Comparison of ENCODE assay signal across 27 cellular contexts in genomic region chr6:150503586-150504339, GRCh38.
A peak's percentile ranks its signal among the peaks of the same experiment; 100 is the strongest.
DNase-seq lines count a peak whose midpoint lies in the region; ATAC-seq, FAIRE-seq and TF ChIP-seq lines count a peak whose summit lies in the region.
"Had no signal": no experiment of that assay in that cellular context is flagged by ENCODE, and none has a peak within 500 bp of the region (broad histone marks: within the 10 kb centered on the region; RNA-seq: fewer than 3 reads in every experiment).

No MANE protein-coding gene starts in this region.

- no peak for TF ChIP-seq CTCF in GM23338 (conservative IDR thresholded peaks at IDR 0.05; ENCODE audit: low read depth in 2 of 2)
- no peak for TF ChIP-seq CTCF in glutamatergic neuron (IDR thresholded peaks at IDR 0.05; ENCODE audit: partially characterized antibody, unreplicated experiment)

- H3K27me3 ChIP-seq in GM23338 (ENCODE audit: insufficient read depth): no peaks in the 10 kb centered on the region
- H3K27me3 ChIP-seq: BE2C had no signal

- H3K4me3 ChIP-seq in GM23338: no peak overlapping the region

- no peak for DNase-seq in GM23338 (ENCODE audit: low spot score)
- DNase-seq in KBM-7: peak; percentile 4
- no peak for DNase-seq in T-helper 17 cell
- no peak for DNase-seq in glutamatergic neuron
- no peak for DNase-seq in urothelium cell line (ENCODE audit: low spot score)
- DNase-seq in SHP77 (lab: John Stamatoyannopoulos, UW): no peak
- DNase-seq: BE2C; Calu3; DMS79 treated with DMSO at 0.1 percent for 48 hours; H9; HFFc6; Karpas-422; MV-4-11; NCI-H1105; NCI-H1436 treated with DMSO at 0.1 percent for 48 hours; NCI-H187 treated with DMSO at 0.1 percent for 48 hours; NCI-H446 treated with DMSO at 0.1 percent for 48 hours; NCI-H82; NK-92 treated with Interleukin-12 subunit alpha and Interleukin-12 subunit beta, amount 100 ng/mL, for 24 hours; SHP77 treated with DMSO at 0.1 percent for 48 hours had no signal

- H3K27me3 Mint-ChIP-seq in GM23338 (ENCODE audit: insufficient read depth, low read depth, poor library complexity): peaks cover 3% of the 10 kb centered on the region
- H3K27me3 Mint-ChIP-seq in T-helper 17 cell: peaks cover 9% of the 10 kb centered on the region
- no peaks in the 10 kb centered on the region for H3K27me3 Mint-ChIP-seq in glutamatergic neuron (ENCODE audit: unreplicated experiment)

- no peak for FAIRE-seq in urothelium cell line (lab: Jason Lieb, UNC)
- FAIRE-seq: GM12892 had no signal

- H3K9me2 ChIP-seq in GM23338 (ENCODE audit: insufficient read depth): 0 out of 2 replicates have a peak, but pooled peaks cover 4% of the 10 kb centered on the region

- no peaks in the 10 kb centered on the region for H3K9me3 ChIP-seq in T-helper 17 cell (ENCODE audit: control insufficient read depth, low read length, poor library complexity, severe bottlenecking)
- H3K9me3 ChIP-seq: BE2C had no signal

- no peaks in the 10 kb centered on the region for H3K36me3 ChIP-seq in GM23338 (ENCODE audit: insufficient read depth)
- H3K36me3 ChIP-seq: BE2C had no signal

- H3K4me1 Mint-ChIP-seq in GM23338 (peaks cover 3% of the 10 kb centered on the region; the same call in 2 of the 3 replicates), T-helper 17 cell (peaks cover 2% of the 10 kb centered on the region), glutamatergic neuron (ENCODE audit: low read depth, unreplicated experiment) (no peaks in the 10 kb centered on the region)
- H3K4me1 Mint-ChIP-seq: CD14-positive monocyte had no signal

- peak overlapping the region; percentile 57 for H2AFZ ChIP-seq in GM23338

- no peak for ATAC-seq in GM23338
- no peak for ATAC-seq in T-helper 17 cell
- no peak for ATAC-seq in HG03108 (IDR thresholded peaks at IDR 0.05; ENCODE audit: unreplicated experiment)
- no peak for ATAC-seq in esophagus mucosa

- H3K4me3 Mint-ChIP-seq in GM23338 (no peak overlapping the region), T-helper 17 cell (peak overlapping the region; percentile 19), glutamatergic neuron (ENCODE audit: unreplicated experiment) (no peak overlapping the region)
- H3K4me3 Mint-ChIP-seq: CD14-positive monocyte, H9, HFFc6, IgD-negative memory B cell had no signal

- no peaks in the 10 kb centered on the region for H3K36me3 Mint-ChIP-seq in GM23338 (ENCODE audit: low read depth)
- H3K36me3 Mint-ChIP-seq in T-helper 17 cell (ENCODE audit: low read depth): no peaks in the 10 kb centered on the region
- H3K36me3 Mint-ChIP-seq in glutamatergic neuron (ENCODE audit: unreplicated experiment): no peaks in the 10 kb centered on the region
- H3K36me3 Mint-ChIP-seq: CD14-positive monocyte, IgD-negative memory B cell had no signal

- in situ Hi-C loops in KBM-7 (cut with MboI; ENCODE audit: low pct_unique_long_range_greater_than_20kb, low sequenced_read_pairs): no loop called here

- no peak overlapping the region for H3K4me2 ChIP-seq in GM23338

- H3F3A ChIP-seq in GM23338 (replicated peaks; ENCODE audit: low read depth): no peaks in the 10 kb centered on the region

- H3K27ac ChIP-seq in GM23338 (ENCODE audit: low read depth): no peak overlapping the region
- H3K27ac ChIP-seq: HL-60, RWPE1 had no signal

- no peaks in the 10 kb centered on the region for H3K4me1 ChIP-seq in GM23338 (ENCODE audit: insufficient read depth)
- H3K4me1 ChIP-seq: BE2C had no signal

- H3K27ac Mint-ChIP-seq in GM23338 (no peak overlapping the region), T-helper 17 cell (no peak overlapping the region), glutamatergic neuron (ENCODE audit: unreplicated experiment) (peak overlapping the region; percentile 36)
- H3K27ac Mint-ChIP-seq: CD14-positive monocyte, H9, HFFc6 had no signal

- peaks cover 16% of the 10 kb centered on the region; the same call in 1 of the 3 replicates for H3K9me3 Mint-ChIP-seq in GM23338
- H3K9me3 Mint-ChIP-seq in glutamatergic neuron (ENCODE audit: unreplicated experiment): peaks cover 1% of the 10 kb centered on the region

- H3K79me2 ChIP-seq in GM23338 (replicated peaks; ENCODE audit: insufficient read depth): no peaks in the 10 kb centered on the region

- H4K20me1 ChIP-seq in GM23338 (replicated peaks; ENCODE audit: insufficient read depth): no peaks in the 10 kb centered on the region

TF ChIP-seq in GM23338, 12 proteins besides CTCF, POLR2A, EP300 and RAD21 (continues in another document):
- no peak for TF ChIP-seq ZNF331 (CRISPR knock-in tag; IDR thresholded peaks at IDR 0.05; ENCODE audit: low read depth)
- no peak for TF ChIP-seq JUNB (IDR thresholded peaks at IDR 0.05; ENCODE audit: unreplicated experiment)
- no peak for TF ChIP-seq ZNF114 (CRISPR knock-in tag; IDR thresholded peaks at IDR 0.05)
- TF ChIP-seq EZH2 (IDR thresholded peaks at IDR 0.05; ENCODE audit: low read depth, unreplicated experiment): no peak
- TF ChIP-seq ETS1 (IDR thresholded peaks at IDR 0.05): no peak
- no peak for TF ChIP-seq EZH2phosphoT487 (IDR thresholded peaks at IDR 0.05; ENCODE audit: unreplicated experiment)
- TF ChIP-seq NANOG (IDR thresholded peaks at IDR 0.05; ENCODE audit: borderline replicate concordance): no peak
- no peak for TF ChIP-seq STAT1 (IDR thresholded peaks at IDR 0.05; ENCODE audit: unreplicated experiment)
- no peak for TF ChIP-seq REST (IDR thresholded peaks at IDR 0.05; ENCODE audit: unreplicated experiment)
- TF ChIP-seq POLR2AphosphoS5 (IDR thresholded peaks at IDR 0.05; ENCODE audit: low read depth): no peak
- no peak for TF ChIP-seq CREB1 (CRISPR knock-in tag; IDR thresholded peaks at IDR 0.05; ENCODE audit: low read depth)
